Comparison of ENCODE assay signal across 7 cellular contexts in the genomic region with DNA sequence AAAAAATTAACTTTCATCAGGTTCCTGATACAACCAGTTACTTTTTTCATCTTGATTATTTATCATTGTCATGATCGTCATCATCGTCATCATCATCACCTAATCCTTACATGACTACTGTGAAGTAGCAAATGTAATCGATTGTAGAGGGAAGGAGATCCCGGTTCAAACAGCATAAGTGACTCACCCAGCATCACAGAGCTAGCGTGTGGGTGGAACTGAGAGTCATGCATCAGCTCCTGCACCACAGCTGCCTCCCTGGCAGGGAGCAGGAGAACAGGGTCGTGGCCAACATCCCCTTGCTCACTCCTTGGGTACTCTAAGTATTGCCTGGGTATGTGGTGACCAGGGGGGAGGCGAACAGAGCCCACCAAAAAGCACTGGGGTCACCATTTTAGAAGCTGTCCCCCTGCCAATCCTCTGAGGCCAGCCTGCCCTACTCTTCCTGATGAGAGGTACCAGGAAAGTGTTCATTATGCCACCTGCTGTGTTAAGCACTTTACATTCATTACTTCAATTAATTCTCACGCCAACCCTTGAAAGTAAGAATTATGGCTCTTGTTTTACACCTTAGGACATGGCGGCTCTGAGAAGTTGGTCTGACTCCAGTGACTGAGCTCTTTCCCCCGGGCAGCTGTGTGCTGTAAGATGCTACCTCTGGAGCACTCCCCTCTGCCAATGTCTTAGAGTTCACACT.
DNase-seq lines count a peak whose midpoint lies in the region; ATAC-seq and TF ChIP-seq lines count a peak whose summit lies in the region.

No MANE protein-coding gene starts in this region.

- H3K27me3 ChIP-seq in uterus (no peaks in the 10 kb centered on the region), HAP-1 (ENCODE audit: low read depth) (no peaks in the 10 kb centered on the region)

- H3K27ac ChIP-seq in uterus = no peak overlapping the region

- H3K4me3 ChIP-seq in uterus = no peak overlapping the region
- H3K4me3 ChIP-seq in HAP-1 = no peak overlapping the region

- H3K9me3 ChIP-seq in uterus (no peaks in the 10 kb centered on the region), HAP-1 (no peaks in the 10 kb centered on the region)

- TF ChIP-seq POLR2A in uterus (IDR thresholded peaks at IDR 0.05) = no peak

- intact Hi-C loops in uterus (cut with DNase I; ENCODE audit: low total_unique reads) = no loop called here

- peak; percentile 30 for DNase-seq in activated CD8-positive, alpha-beta memory T cell treated with anti-CD3 and anti-CD28 coated beads, Interleukin-2, amount 50 U/mL, for 24 hours (ENCODE audit: extremely low read depth)
- DNase-seq in kidney tubule cell (ENCODE audit: low spot score) = peak; percentile 76
- no peak for DNase-seq in C1 segment of cervical spinal cord (lab: John Stamatoyannopoulos, UW)
- no peak for DNase-seq in uterus
- DNase-seq in HAP-1 (ENCODE audit: low spot score in 2 of 2) = no peak

- H3K36me3 ChIP-seq in uterus (no peaks in the 10 kb centered on the region), HAP-1 (replicated peaks) (no peaks in the 10 kb centered on the region)

- H3K4me1 ChIP-seq in uterus = no peaks in the 10 kb centered on the region
- no peaks in the 10 kb centered on the region for H3K4me1 ChIP-seq in HAP-1

- ATAC-seq in GM18867 (IDR thresholded peaks at IDR 0.05; ENCODE audit: unreplicated experiment) (peak; percentile 71), HG03432 (IDR thresholded peaks at IDR 0.05; ENCODE audit: unreplicated experiment) (peak; percentile 90)

- TF ChIP-seq CTCF in uterus (IDR thresholded peaks at IDR 0.05) = no peak

- in situ Hi-C loops in HAP-1 (cut with MboI; ENCODE audit: low sequenced_read_pairs) = no loop called here

Comparison
In these comparisons a context has a peak if more than half of its experiments do, and no peak if none do; other contexts are left out.
1. DNase-seq: peak in activated CD8-positive, alpha-beta memory T cell treated with anti-CD3 and anti-CD28 coated beads, Interleukin-2, amount 50 U/mL, for 24 hours (single experiment) and kidney tubule cell (single experiment); none in C1 segment of cervical spinal cord (0 of 14), uterus (0 of 2) and HAP-1 (0 of 2).